15 cellular contexts compared by ENCODE assay signal in genomic region chr20:48819089-48819488, GRCh38. TPM values are rescaled to one million over a fixed set of nuclear protein-coding genes. Genes with fewer than 3 reads are reported as not detected.
A peak's percentile ranks its signal among the peaks of the same experiment; 100 is the strongest.
DNase-seq lines count a peak whose midpoint lies in the region; ATAC-seq and TF ChIP-seq lines count a peak whose summit lies in the region.
"Had no signal": no experiment of that assay in that cellular context is flagged by ENCODE, and none has a peak within 500 bp of the region (broad histone marks: within the 10 kb centered on the region; RNA-seq: fewer than 3 reads in every experiment).

No MANE protein-coding gene starts in this region.

- WGBS in thymus = 96% methylated on average over 3 of the region's 3 CpGs

- DNase-seq in activated naive CD4-positive, alpha-beta T cell treated with anti-CD3 and anti-CD28 coated beads for 36 hours = no peak
- DNase-seq in activated naive CD4-positive, alpha-beta T cell treated with Interleukin-2 at 50 U/mL for 16 hours = no peak
- DNase-seq in T-cell (no peak), glutamatergic neuron (no peak), Calu3 (no peak), NCI-H1092 (lab: John Stamatoyannopoulos, UW) (no peak)
- DNase-seq: H9, NCI-H187, NCI-H524 treated with DMSO at 0.1 percent for 48 hours had no signal

- H3K27me3 ChIP-seq in thymus (ENCODE audit: control insufficient read depth, insufficient read depth) = no peaks in the 10 kb centered on the region

- H3K9me3 Mint-ChIP-seq in activated naive CD4-positive, alpha-beta T cell treated with anti-CD3 and anti-CD28 coated beads for 36 hours = no peaks in the 10 kb centered on the region
- H3K9me3 Mint-ChIP-seq in T-cell (no peaks in the 10 kb centered on the region), glutamatergic neuron (ENCODE audit: unreplicated experiment) (no peaks in the 10 kb centered on the region), Calu3 (ENCODE audit: low read depth, unreplicated experiment) (no peaks in the 10 kb centered on the region)
- H3K9me3 Mint-ChIP-seq: H9, nephron had no signal

- peak overlapping the region; percentile 56 for H3K27ac ChIP-seq in thymus (ENCODE audit: low read depth)
- H3K27ac ChIP-seq: HL-60 had no signal

- intact Hi-C loops in activated naive CD4-positive, alpha-beta T cell treated with anti-CD3 and anti-CD28 coated beads for 36 hours (cut with micrococcal nuclease) = no loop called here
- intact Hi-C loops in Calu3 (cut with micrococcal nuclease; ENCODE audit: unreplicated experiment) = no loop called here

- H3K4me1 Mint-ChIP-seq in activated naive CD4-positive, alpha-beta T cell treated with anti-CD3 and anti-CD28 coated beads for 36 hours (ENCODE audit: low read depth) = peaks cover 82% of the 10 kb centered on the region
- H3K4me1 Mint-ChIP-seq in T-cell (peaks cover 0 to 93% (median 78%) of the 10 kb centered on the region in 3 donors), glutamatergic neuron (ENCODE audit: low read depth, unreplicated experiment) (peaks cover 34% of the 10 kb centered on the region), Calu3 (ENCODE audit: low read depth, unreplicated experiment) (no peaks in the 10 kb centered on the region)

- CTCF ChIA-PET in activated naive CD4-positive, alpha-beta T cell treated with anti-CD3 and anti-CD28 coated beads for 36 hours (lab: Charles Lee) = no interaction called here
- CTCF ChIA-PET in T-cell (lab: Charles Lee) = no interaction called here
- CTCF ChIA-PET in Calu3 (lab: Charles Lee) = no interaction called here

- H3K36me3 Mint-ChIP-seq in activated naive CD4-positive, alpha-beta T cell treated with anti-CD3 and anti-CD28 coated beads for 36 hours (ENCODE audit: low read depth) = peaks cover 8% of the 10 kb centered on the region
- H3K36me3 Mint-ChIP-seq in T-cell (no peaks in the 10 kb centered on the region), glutamatergic neuron (ENCODE audit: unreplicated experiment) (no peaks in the 10 kb centered on the region), Calu3 (ENCODE audit: insufficient read depth, unreplicated experiment) (no peaks in the 10 kb centered on the region)

- ATAC-seq in T-cell (replicated peaks in 1 of 4) = no peak
- ATAC-seq in GM21367 (IDR thresholded peaks at IDR 0.05; ENCODE audit: unreplicated experiment) = no peak
- ATAC-seq: Panc1, sciatic nerve had no signal

- no TSS peak for BruUV-seq in Calu3 (replicated peaks; lab: Mats Ljungman, UMichigan)

- no peaks in the 10 kb centered on the region for H3K36me3 ChIP-seq in thymus (ENCODE audit: control insufficient read depth, insufficient read depth)

- H3K4me3 ChIP-seq in thymus (ENCODE audit: low read length) = no peak overlapping the region

- peak overlapping the region; percentile 35 for H3K4me3 Mint-ChIP-seq in activated naive CD4-positive, alpha-beta T cell treated with anti-CD3 and anti-CD28 coated beads for 36 hours
- peak overlapping the region; percentile 94 to 96 (median 95) for H3K4me3 Mint-ChIP-seq in T-cell
- H3K4me3 Mint-ChIP-seq in glutamatergic neuron (ENCODE audit: unreplicated experiment) = peak overlapping the region; percentile 68
- no peak overlapping the region for H3K4me3 Mint-ChIP-seq in Calu3 (ENCODE audit: low read depth, unreplicated experiment)
- H3K4me3 Mint-ChIP-seq: H9, nephron had no signal

- TF ChIP-seq CTCF in glutamatergic neuron (IDR thresholded peaks at IDR 0.05; ENCODE audit: partially characterized antibody, unreplicated experiment) (no peak), Calu3 (IDR thresholded peaks at IDR 0.05; ENCODE audit: unreplicated experiment) (no peak)

- POLR2A ChIA-PET in T-cell (lab: Charles Lee) = interaction anchor here in 1 of 2 donors (0.6 kb wide), 1 partner anchor 76 kb away, joined by 5 read pairs; no protein-coding TSS in a partner anchor

- no peaks in the 10 kb centered on the region for H3K27me3 Mint-ChIP-seq in activated naive CD4-positive, alpha-beta T cell treated with anti-CD3 and anti-CD28 coated beads for 36 hours (ENCODE audit: low read depth)
- H3K27me3 Mint-ChIP-seq in T-cell (no peaks in the 10 kb centered on the region), glutamatergic neuron (ENCODE audit: unreplicated experiment) (no peaks in the 10 kb centered on the region), Calu3 (ENCODE audit: unreplicated experiment) (no peaks in the 10 kb centered on the region)

- H3K27ac Mint-ChIP-seq in activated naive CD4-positive, alpha-beta T cell treated with anti-CD3 and anti-CD28 coated beads for 36 hours = peak overlapping the region; percentile 84
- H3K27ac Mint-ChIP-seq in T-cell = peak overlapping the region in 1 of 2 donors; percentile 98
- peak overlapping the region; percentile 34 for H3K27ac Mint-ChIP-seq in glutamatergic neuron (ENCODE audit: unreplicated experiment)
- H3K27ac Mint-ChIP-seq in Calu3 (ENCODE audit: unreplicated experiment) = no peak overlapping the region
- H3K27ac Mint-ChIP-seq: H9 had no signal

- H3K4me1 ChIP-seq in thymus (ENCODE audit: control insufficient read depth, insufficient read depth, low read length) = no peaks in the 10 kb centered on the region

- no peaks in the 10 kb centered on the region for H3K9me3 ChIP-seq in thymus (ENCODE audit: control insufficient read depth)

RNA-seq across cellular contexts. Expression of gene PREX1, which starts 8.7 kb away (rescaled TPM):
- 10 to 100 TPM; 43.7 to 44.2 TPM for total RNA-seq in activated naive CD4-positive, alpha-beta T cell treated with anti-CD3 and anti-CD28 coated beads for 36 hours
- total RNA-seq in T-cell (100 to 1,000 TPM in 4 of 5 donors, 10 to 100 TPM in 1; 99.2 to 181 (median 137) TPM), glutamatergic neuron (ENCODE audit: unreplicated experiment) (235 TPM), Calu3 (2022) (0.31 and 1.3 TPM in 2 replicates)
- 19.8 TPM for polyA plus RNA-seq in thymus

Comparison
In these comparisons a context has a peak if more than half of its experiments do, and no peak if none do; other contexts are left out.
1. RNA of gene PREX1, which starts 8.7 kb away (total RNA-seq): 235 TPM in glutamatergic neuron (single experiment), 99.2 to 181 TPM in T-cell and 43.7 to 44.2 TPM in activated naive CD4-positive, alpha-beta T cell treated with anti-CD3 and anti-CD28 coated beads for 36 hours; 0.31 to 1.3 TPM in Calu3; every median in the first group is over 10 times any median in the second.